In the genomic region with DNA sequence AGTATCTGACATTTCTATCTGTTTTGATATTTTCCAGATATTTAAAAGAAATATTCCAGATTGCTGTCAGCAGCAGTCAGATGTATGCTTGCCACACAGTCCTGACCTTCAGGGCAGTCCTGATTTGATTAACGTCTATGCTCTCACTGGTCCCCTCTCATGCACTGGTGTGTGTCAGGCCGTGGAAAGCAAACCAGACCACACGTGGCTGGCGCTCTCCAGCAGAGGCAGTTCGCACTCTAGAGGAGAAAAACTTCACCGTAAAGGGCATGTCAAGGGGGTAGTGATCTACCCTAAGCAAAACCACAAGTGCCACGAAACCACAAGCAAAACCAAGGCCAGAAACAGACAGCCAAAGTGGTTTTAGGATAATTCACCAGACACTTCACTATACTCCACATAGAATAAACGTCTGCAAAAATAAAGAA, we compare ENCODE assay signal across 1 cellular context.
TF ChIP-seq lines count a peak whose summit lies in the region.

No MANE protein-coding gene starts in this region.

TF ChIP-seq in SK-N-SH treated with all-trans-retinoic acid at 6 μM for 48 hours, 23 proteins besides CTCF, POLR2A, EP300 and RAD21 (continued from another document):
- TF ChIP-seq, protein P1, sequence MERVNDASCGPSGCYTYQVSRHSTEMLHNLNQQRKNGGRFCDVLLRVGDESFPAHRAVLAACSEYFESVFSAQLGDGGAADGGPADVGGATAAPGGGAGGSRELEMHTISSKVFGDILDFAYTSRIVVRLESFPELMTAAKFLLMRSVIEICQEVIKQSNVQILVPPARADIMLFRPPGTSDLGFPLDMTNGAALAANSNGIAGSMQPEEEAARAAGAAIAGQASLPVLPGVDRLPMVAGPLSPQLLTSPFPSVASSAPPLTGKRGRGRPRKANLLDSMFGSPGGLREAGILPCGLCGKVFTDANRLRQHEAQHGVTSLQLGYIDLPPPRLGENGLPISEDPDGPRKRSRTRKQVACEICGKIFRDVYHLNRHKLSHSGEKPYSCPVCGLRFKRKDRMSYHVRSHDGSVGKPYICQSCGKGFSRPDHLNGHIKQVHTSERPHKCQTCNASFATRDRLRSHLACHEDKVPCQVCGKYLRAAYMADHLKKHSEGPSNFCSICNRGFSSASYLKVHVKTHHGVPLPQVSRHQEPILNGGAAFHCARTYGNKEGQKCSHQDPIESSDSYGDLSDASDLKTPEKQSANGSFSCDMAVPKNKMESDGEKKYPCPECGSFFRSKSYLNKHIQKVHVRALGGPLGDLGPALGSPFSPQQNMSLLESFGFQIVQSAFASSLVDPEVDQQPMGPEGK (CRISPR knock-in tag; IDR thresholded peaks at IDR 0.05; ENCODE audit: borderline replicate concordance): no peak
- TF ChIP-seq, protein P2, sequence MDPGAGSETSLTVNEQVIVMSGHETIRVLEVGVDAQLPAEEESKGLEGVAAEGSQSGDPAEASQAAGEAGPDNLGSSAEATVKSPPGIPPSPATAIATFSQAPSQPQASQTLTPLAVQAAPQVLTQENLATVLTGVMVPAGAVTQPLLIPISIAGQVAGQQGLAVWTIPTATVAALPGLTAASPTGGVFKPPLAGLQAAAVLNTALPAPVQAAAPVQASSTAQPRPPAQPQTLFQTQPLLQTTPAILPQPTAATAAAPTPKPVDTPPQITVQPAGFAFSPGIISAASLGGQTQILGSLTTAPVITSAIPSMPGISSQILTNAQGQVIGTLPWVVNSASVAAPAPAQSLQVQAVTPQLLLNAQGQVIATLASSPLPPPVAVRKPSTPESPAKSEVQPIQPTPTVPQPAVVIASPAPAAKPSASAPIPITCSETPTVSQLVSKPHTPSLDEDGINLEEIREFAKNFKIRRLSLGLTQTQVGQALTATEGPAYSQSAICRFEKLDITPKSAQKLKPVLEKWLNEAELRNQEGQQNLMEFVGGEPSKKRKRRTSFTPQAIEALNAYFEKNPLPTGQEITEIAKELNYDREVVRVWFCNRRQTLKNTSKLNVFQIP (CRISPR knock-in tag; IDR thresholded peaks at IDR 0.05; ENCODE audit: borderline replicate concordance, low read depth): no peak
- TF ChIP-seq CSDC2 (CRISPR knock-in tag; IDR thresholded peaks at IDR 0.05): peak; percentile 87; the same call in 1 of the 2 replicates
